Comparison of ENCODE assay signal across 1 cellular context in the genomic region with DNA sequence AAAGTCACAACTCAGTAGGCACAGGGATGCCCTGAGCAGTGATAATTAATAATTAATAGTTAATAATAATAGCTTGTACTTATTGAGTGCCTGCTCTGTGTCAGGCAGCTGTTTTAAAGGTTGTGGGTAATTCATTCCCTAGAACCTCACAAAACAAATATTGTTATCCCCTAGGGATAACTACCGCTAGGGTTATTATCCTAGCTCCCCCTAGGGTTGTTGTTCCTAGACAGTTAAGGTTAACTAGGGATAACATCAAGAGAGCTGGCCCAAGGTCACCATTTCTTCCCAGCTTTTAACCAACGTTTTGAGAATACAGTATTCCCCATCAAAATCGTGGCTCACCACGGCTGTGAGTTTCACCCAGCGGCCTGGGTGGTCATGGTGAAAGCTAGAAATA.
TF ChIP-seq lines count a peak whose summit lies in the region.

No MANE protein-coding gene starts in this region.

TF ChIP-seq in HCT116, 20 proteins besides CTCF, POLR2A, EP300 and RAD21 (continued from another document):
- TF ChIP-seq REST (IDR thresholded peaks at IDR 0.05; ENCODE audit: low read depth), result no peak
- TF ChIP-seq CEBPB (IDR thresholded peaks at IDR 0.05; ENCODE audit: low read depth), result no peak
